Comparison of ENCODE assay signal across 18 cellular contexts in the genomic region with DNA sequence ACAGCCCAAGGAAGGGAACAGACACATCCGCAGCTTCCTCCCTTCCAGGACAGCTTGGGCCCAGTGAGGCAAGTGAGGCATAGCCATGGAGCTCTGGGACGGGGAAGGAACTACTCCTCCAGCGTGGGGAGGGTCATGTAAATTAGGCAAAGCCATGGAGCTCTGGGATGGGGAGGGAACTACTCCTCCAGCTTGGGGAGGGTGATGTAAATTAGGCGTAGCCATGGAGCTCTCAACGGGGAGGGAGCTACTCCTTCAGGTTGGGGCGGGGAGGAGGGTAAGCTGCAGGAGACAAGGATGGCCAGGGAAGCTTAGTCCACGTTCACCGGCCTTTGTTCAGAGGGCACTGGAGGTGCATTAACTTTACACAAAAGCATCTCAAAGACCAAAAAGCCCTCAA. TPM values are rescaled to one million over a fixed set of nuclear protein-coding genes. Genes with fewer than 3 reads are reported as not detected.
A peak's percentile ranks its signal among the peaks of the same experiment; 100 is the strongest.
DNase-seq lines count a peak whose midpoint lies in the region; ATAC-seq and TF ChIP-seq lines count a peak whose summit lies in the region.
"Had no signal": no experiment of that assay in that cellular context is flagged by ENCODE, and none has a peak within 500 bp of the region (broad histone marks: within the 10 kb centered on the region; RNA-seq: fewer than 3 reads in every experiment).

No MANE protein-coding gene starts in this region.

- no peak overlapping the region for H3K27ac ChIP-seq in OCI-LY7 (ENCODE audit: low read depth, low read length, poor library complexity, severe bottlenecking)
- H3K27ac ChIP-seq: BLaER1, GM23248 had no signal

- H3K9me3 ChIP-seq in iPS-15b (ENCODE audit: control insufficient read depth, insufficient read depth, low read length): no peaks in the 10 kb centered on the region
- peaks cover 2% of the 10 kb centered on the region; the same call in 1 of the 2 replicates for H3K9me3 ChIP-seq in OCI-LY7 (ENCODE audit: low read length)

- H3K36me3 Mint-ChIP-seq in WTC11: peaks cover 12% of the 10 kb centered on the region
- peaks cover 9% of the 10 kb centered on the region for H3K36me3 Mint-ChIP-seq in neural crest cell (ENCODE audit: low read depth)
- H3K36me3 Mint-ChIP-seq: CD14-positive monocyte had no signal

- H3K4me2 ChIP-seq in OCI-LY7 (ENCODE audit: low read length): no peak overlapping the region
- H3K4me2 ChIP-seq: BLaER1 had no signal

- POLR2A ChIA-PET in WTC11 (lab: Charles Lee) (interaction anchor here (0.7 kb wide), 1 partner anchor 22 kb away, joined by 3 read pairs; no protein-coding TSS in a partner anchor), OCI-LY7 (lab: Charles Lee) (interaction anchor here (0.7 kb wide), 1 partner anchor 8 kb away, joined by 3 read pairs; no protein-coding TSS in a partner anchor)

- DNase-seq in GM06990 (ENCODE audit: extremely low read depth, insufficient read length): no peak
- DNase-seq in WTC11 (ENCODE audit: low spot score): no peak
- no peak for DNase-seq in neural crest cell (ENCODE audit: low read depth, low spot score)
- DNase-seq in SHP77 (lab: John Stamatoyannopoulos, UW): no peak
- DNase-seq in OCI-LY7 (ENCODE audit: low spot score): no peak
- DNase-seq: 8988T; CD4-positive, alpha-beta memory T cell; DMS153; DMS79; GDM1; GM23248; HFFc6 had no signal

- H4K20me1 ChIP-seq in OCI-LY7 (ENCODE audit: insufficient read depth, low read length): no peaks in the 10 kb centered on the region
- H4K20me1 ChIP-seq: BLaER1 had no signal

- H3K4me3 Mint-ChIP-seq in WTC11 (peak overlapping the region; percentile 50), neural crest cell (no peak overlapping the region)
- H3K4me3 Mint-ChIP-seq: CD14-positive monocyte; CD4-positive, alpha-beta memory T cell; HFFc6 had no signal

- H3K9me3 Mint-ChIP-seq in WTC11 (peaks cover 10% of the 10 kb centered on the region), neural crest cell (peaks cover 16% of the 10 kb centered on the region)

- no TSS peak for BruUV-seq in OCI-LY7 (replicated peaks; lab: Mats Ljungman, UMichigan)

- no peaks in the 10 kb centered on the region for H3K27me3 Mint-ChIP-seq in WTC11 (ENCODE audit: low read depth)
- H3K27me3 Mint-ChIP-seq in neural crest cell (ENCODE audit: low read depth): peaks cover 10% of the 10 kb centered on the region

- H3K27ac Mint-ChIP-seq in WTC11: peak overlapping the region; percentile 39
- H3K27ac Mint-ChIP-seq in neural crest cell (ENCODE audit: unreplicated experiment): peak overlapping the region; percentile 50
- H3K27ac Mint-ChIP-seq: HFFc6 had no signal

- TF ChIP-seq CTCF in GM06990 (IDR thresholded peaks at IDR 0.05; ENCODE audit: insufficient read depth, low read length, poor library complexity, severe bottlenecking): no peak
- no peak for TF ChIP-seq CTCF in WTC11 (IDR thresholded peaks at IDR 0.05)
- TF ChIP-seq CTCF in neural crest cell (conservative IDR thresholded peaks at IDR 0.05): no peak
- TF ChIP-seq CTCF in OCI-LY7 (conservative IDR thresholded peaks at IDR 0.05; ENCODE audit: low read length): no peak

- H3K4me3 ChIP-seq in GM06990 (replicated peaks; ENCODE audit: low read depth, low read length): peak overlapping the region; percentile 46
- peak overlapping the region; percentile 27 for H3K4me3 ChIP-seq in iPS-15b (ENCODE audit: low read depth, low read length)
- H3K4me3 ChIP-seq in OCI-LY7 (ENCODE audit: low read depth, low read length, poor library complexity, severe bottlenecking): no peak overlapping the region
- H3K4me3 ChIP-seq: BLaER1, GM23248 had no signal

- H3K9me2 ChIP-seq in OCI-LY7 (ENCODE audit: insufficient read depth, low read length): no peaks in the 10 kb centered on the region

- ATAC-seq in WTC11 (peak; percentile 10; the same call in 1 of the 2 replicates), HG02840 (IDR thresholded peaks at IDR 0.05; ENCODE audit: low FRiP score, unreplicated experiment) (no peak), GM18858 (IDR thresholded peaks at IDR 0.05; ENCODE audit: unreplicated experiment) (no peak)
- ATAC-seq: HCT116 had no signal

- CTCF ChIA-PET in WTC11 (lab: Charles Lee): interaction anchor here (0.8 to 2.4 kb wide), 4 partner anchors 9 to 56 kb away, joined by 3 to 12 read pairs (median 3); no protein-coding TSS in a partner anchor
- CTCF ChIA-PET in OCI-LY7 (lab: Charles Lee; ENCODE audit: unreplicated experiment): no interaction called here

- H3K4me1 Mint-ChIP-seq in WTC11 (peaks cover 85% of the 10 kb centered on the region), neural crest cell (no peaks in the 10 kb centered on the region)
- H3K4me1 Mint-ChIP-seq: CD14-positive monocyte; CD4-positive, alpha-beta memory T cell had no signal

- H3K27me3 ChIP-seq in GM06990 (replicated peaks; ENCODE audit: control insufficient read depth, insufficient read depth, low read length) (no peaks in the 10 kb centered on the region), iPS-15b (ENCODE audit: control insufficient read depth, insufficient read depth, low read length) (no peaks in the 10 kb centered on the region)
- H3K27me3 ChIP-seq: BLaER1 had no signal

- intact Hi-C loops in OCI-LY7 (cut with micrococcal nuclease; ENCODE audit: unreplicated experiment): no loop called here

- no peaks in the 10 kb centered on the region for H3K36me3 ChIP-seq in GM06990 (ENCODE audit: control insufficient read depth, insufficient read depth, low read length)
- H3K36me3 ChIP-seq in iPS-15b (ENCODE audit: control insufficient read depth, insufficient read depth, low read length): no peaks in the 10 kb centered on the region
- no peaks in the 10 kb centered on the region for H3K36me3 ChIP-seq in OCI-LY7 (ENCODE audit: insufficient read depth, low read length)
- H3K36me3 ChIP-seq: BLaER1 had no signal

- H3K4me1 ChIP-seq in iPS-15b (ENCODE audit: control insufficient read depth, insufficient read depth, low read length): peaks cover 35% of the 10 kb centered on the region
- H3K4me1 ChIP-seq in OCI-LY7 (ENCODE audit: insufficient read depth, low read length, poor library complexity, severe bottlenecking): no peaks in the 10 kb centered on the region
- H3K4me1 ChIP-seq: BLaER1 had no signal

- no peak overlapping the region for H3K9ac ChIP-seq in iPS-15b (ENCODE audit: low read depth, low read length)
- H3K9ac ChIP-seq: BLaER1, GM23248 had no signal

- no peak overlapping the region for H2AFZ ChIP-seq in OCI-LY7 (ENCODE audit: low read length)
- H2AFZ ChIP-seq: GM23248 had no signal

- no peaks in the 10 kb centered on the region for H3K79me2 ChIP-seq in OCI-LY7 (ENCODE audit: insufficient read depth, low read depth, low read length)

TF ChIP-seq in WTC11, 78 proteins besides CTCF, POLR2A, EP300 and RAD21:
- TF ChIP-seq FOXK1 (CRISPR knock-in tag; IDR thresholded peaks at IDR 0.05) (no peak), STAT6 (CRISPR knock-in tag; conservative IDR thresholded peaks at IDR 0.05; ENCODE audit: low read depth) (no peak)

RNA-seq across cellular contexts. Expression of gene BDH1, which starts 21.1 kb away (rescaled TPM):
- total RNA-seq in WTC11 (2021) (26.8 to 32.5 TPM (median 29.9 TPM) in 3 replicates), neural crest cell (28.7 and 32.2 TPM in 2 replicates), OCI-LY7 (2022) (14.5 and 16.0 TPM in 2 replicates)
- total RNA-seq in OCI-LY7 (2014; rRNA removed; shearing (Covaris generic)): 14.1 TPM in 2 replicates
